In the genomic region with DNA sequence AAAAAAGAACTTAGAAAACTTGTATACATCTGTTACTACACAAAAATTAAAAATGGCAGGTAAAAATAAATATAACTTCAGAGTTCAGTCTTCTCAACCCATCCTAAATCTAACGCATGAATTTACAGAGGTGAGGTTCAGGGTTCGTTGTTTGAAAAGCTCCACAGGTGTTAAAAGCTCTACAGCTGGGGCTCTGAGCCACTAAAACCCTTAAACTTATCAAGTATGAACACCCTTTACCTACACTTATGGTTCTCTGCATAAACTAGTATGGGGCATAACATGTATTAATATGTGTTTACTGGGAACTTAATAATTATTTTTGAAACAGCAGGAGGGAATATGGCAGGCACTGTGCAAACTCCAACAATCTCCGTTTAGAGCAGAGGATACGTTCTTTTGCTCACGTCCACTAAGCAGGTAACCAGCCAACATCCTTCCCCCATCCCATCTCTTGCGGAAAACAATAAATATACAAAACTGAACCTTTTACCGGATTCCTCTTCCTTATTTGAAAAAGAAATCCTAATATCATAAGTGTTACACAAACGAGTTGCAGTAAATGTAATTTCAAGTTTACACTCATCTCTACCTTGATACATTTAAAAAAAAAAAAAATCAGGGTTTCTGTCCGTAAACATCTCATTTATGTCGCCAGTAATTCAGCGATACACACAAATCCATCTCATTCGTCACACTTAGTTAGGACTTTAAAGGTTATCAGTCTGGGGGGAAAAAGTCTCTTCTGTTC, we compare ENCODE assay signal across 9 cellular contexts. TPM values are rescaled to one million over a fixed set of nuclear protein-coding genes. Genes with fewer than 3 reads are reported as not detected.
DNase-seq lines count a peak whose midpoint lies in the region; ATAC-seq, FAIRE-seq and TF ChIP-seq lines count a peak whose summit lies in the region.
"Had no signal": no experiment of that assay in that cellular context is flagged by ENCODE, and none has a peak within 500 bp of the region (broad histone marks: within the 10 kb centered on the region; RNA-seq: fewer than 3 reads in every experiment).

No MANE protein-coding gene starts in this region.

- H3K36me3 Mint-ChIP-seq in CD4-positive, alpha-beta T cell (ENCODE audit: low read depth), result peaks cover 5% of the 10 kb centered on the region
- no peaks in the 10 kb centered on the region for H3K36me3 Mint-ChIP-seq in nephron (ENCODE audit: low read depth)

- no peak overlapping the region for H3K27ac ChIP-seq in CD4-positive, alpha-beta T cell (ENCODE audit: low read depth, low read length)
- H3K27ac ChIP-seq in KOPT-K1 (ENCODE audit: low read depth, low read length, poor library complexity, severe bottlenecking), result peak overlapping the region; percentile 83

- no peaks in the 10 kb centered on the region for H3K9me3 ChIP-seq in CD4-positive, alpha-beta T cell (ENCODE audit: control insufficient read depth, low read length)
- H3K9me3 ChIP-seq in KOPT-K1 (ENCODE audit: insufficient read depth, low read length, poor library complexity, severe bottlenecking), result no peaks in the 10 kb centered on the region

- CTCF ChIA-PET in CD4-positive, alpha-beta T cell (lab: Charles Lee), result no interaction called here

- H3K4me3 ChIP-seq in choroid plexus epithelial cell (ENCODE audit: low read depth, low read length), result peak overlapping the region; percentile 76

- no peaks in the 10 kb centered on the region for H3K9me3 Mint-ChIP-seq in CD4-positive, alpha-beta T cell
- no peaks in the 10 kb centered on the region for H3K9me3 Mint-ChIP-seq in nephron

- H3K27ac Mint-ChIP-seq in CD4-positive, alpha-beta T cell, result peak overlapping the region; percentile 92
- peak overlapping the region; percentile 87 to 97 (median 95) for H3K27ac Mint-ChIP-seq in nephron

- no peak for DNase-seq in CD4-positive, alpha-beta T cell
- no peak for DNase-seq in choroid plexus epithelial cell (ENCODE audit: low read depth)
- DNase-seq in NCI-H1436 treated with DMSO at 0.1 percent for 48 hours (lab: John Stamatoyannopoulos, UW), result no peak
- no peak for DNase-seq in iPS-NIHi7 (ENCODE audit: extremely low spot score)
- no peak for DNase-seq in H54 (ENCODE audit: insufficient read length, low spot score)
- no peak for DNase-seq in D721Med (ENCODE audit: insufficient read length, low spot score)

- no peaks in the 10 kb centered on the region for H3K27me3 Mint-ChIP-seq in CD4-positive, alpha-beta T cell
- no peaks in the 10 kb centered on the region for H3K27me3 Mint-ChIP-seq in nephron (ENCODE audit: low read depth)

- POLR2A ChIA-PET in CD4-positive, alpha-beta T cell (lab: Charles Lee), result interaction anchor here (2.2 kb wide), 1 partner anchor 234 kb away, joined by 19 read pairs; the partner anchor contains the start of gene HDHD2

- FAIRE-seq in H54 (lab: Jason Lieb, UNC), result no peak
- no peak for FAIRE-seq in D721Med (lab: Jason Lieb, UNC)

- H3K4me3 Mint-ChIP-seq in CD4-positive, alpha-beta T cell, result peak overlapping the region; percentile 97
- peak overlapping the region; percentile 86 to 95 (median 94) for H3K4me3 Mint-ChIP-seq in nephron

- no peak for TF ChIP-seq CTCF in CD4-positive, alpha-beta T cell (IDR thresholded peaks at IDR 0.05)
- TF ChIP-seq CTCF in choroid plexus epithelial cell (conservative IDR thresholded peaks at IDR 0.05; ENCODE audit: low read depth, low read length) (no peak), nephron (IDR thresholded peaks at IDR 0.05; ENCODE audit: unreplicated experiment in 3 of 3) (no peak), D721Med (IDR thresholded peaks at IDR 0.05; ENCODE audit: insufficient read depth, missing control alignments) (no peak)

- no peaks in the 10 kb centered on the region for H3K36me3 ChIP-seq in KOPT-K1 (ENCODE audit: insufficient read depth, low read length)

- H3K4me1 Mint-ChIP-seq in CD4-positive, alpha-beta T cell (ENCODE audit: low read depth), result peaks cover 55% of the 10 kb centered on the region
- peaks cover 46% of the 10 kb centered on the region for H3K4me1 Mint-ChIP-seq in nephron

- H3K27me3 ChIP-seq in CD4-positive, alpha-beta T cell (ENCODE audit: control insufficient read depth, insufficient read depth, low read length), result no peaks in the 10 kb centered on the region

- no peak for TF ChIP-seq POLR2A in H54 (IDR thresholded peaks at IDR 0.05; ENCODE audit: low read depth, low read length)

- intact Hi-C loops in CD4-positive, alpha-beta T cell (cut with DNase I, micrococcal nuclease), result loop anchor here in 1 of 2 experiments (10.0 kb wide), 3 partner anchors 239 to 741 kb away; partner anchors contain the start of gene HDHD2

- no peak for ATAC-seq in CD4-positive, alpha-beta T cell (ENCODE audit: poor library complexity)

RNA-seq across cellular contexts. Expression of gene PIAS2, which starts 1.3 kb away (rescaled TPM):
- 10 to 100 TPM; 32.0 to 36.3 TPM for total RNA-seq in CD4-positive, alpha-beta T cell

RNA-seq across cellular contexts. Expression of gene KATNAL2, which starts 1.4 kb away (rescaled TPM):
- total RNA-seq in CD4-positive, alpha-beta T cell, result 1 to 10 TPM; 1.5 to 2.0 TPM
- total RNA-seq: HT1080 had no signal
